In genomic region chr15:90213123-90213817, GRCh38 we compare ENCODE assay signal across 1 cellular context.
TF ChIP-seq lines count a peak whose summit lies in the region.

No MANE protein-coding gene starts in this region.

TF ChIP-seq in GM23338, 12 proteins besides CTCF, POLR2A, EP300 and RAD21:
- TF ChIP-seq EZH2 (IDR thresholded peaks at IDR 0.05; ENCODE audit: low read depth, unreplicated experiment) = no peak
- no peak for TF ChIP-seq ZNF462 (CRISPR knock-in tag; IDR thresholded peaks at IDR 0.05)
- TF ChIP-seq POLR2AphosphoS5 (IDR thresholded peaks at IDR 0.05; ENCODE audit: low read depth) = no peak
- no peak for TF ChIP-seq CREB1 (CRISPR knock-in tag; IDR thresholded peaks at IDR 0.05; ENCODE audit: low read depth)
- no peak for TF ChIP-seq JUNB (IDR thresholded peaks at IDR 0.05; ENCODE audit: unreplicated experiment)
- TF ChIP-seq ZNF331 (CRISPR knock-in tag; IDR thresholded peaks at IDR 0.05; ENCODE audit: low read depth) = no peak
- no peak for TF ChIP-seq EZH2phosphoT487 (IDR thresholded peaks at IDR 0.05; ENCODE audit: unreplicated experiment)
- no peak for TF ChIP-seq STAT1 (IDR thresholded peaks at IDR 0.05; ENCODE audit: unreplicated experiment)
- TF ChIP-seq ETS1 (IDR thresholded peaks at IDR 0.05) = no peak
- no peak for TF ChIP-seq REST (IDR thresholded peaks at IDR 0.05; ENCODE audit: unreplicated experiment)
- TF ChIP-seq ZNF114 (CRISPR knock-in tag; IDR thresholded peaks at IDR 0.05) = no peak
- no peak for TF ChIP-seq NANOG (IDR thresholded peaks at IDR 0.05; ENCODE audit: borderline replicate concordance)
